8 cellular contexts compared by ENCODE assay signal in the genomic region with DNA sequence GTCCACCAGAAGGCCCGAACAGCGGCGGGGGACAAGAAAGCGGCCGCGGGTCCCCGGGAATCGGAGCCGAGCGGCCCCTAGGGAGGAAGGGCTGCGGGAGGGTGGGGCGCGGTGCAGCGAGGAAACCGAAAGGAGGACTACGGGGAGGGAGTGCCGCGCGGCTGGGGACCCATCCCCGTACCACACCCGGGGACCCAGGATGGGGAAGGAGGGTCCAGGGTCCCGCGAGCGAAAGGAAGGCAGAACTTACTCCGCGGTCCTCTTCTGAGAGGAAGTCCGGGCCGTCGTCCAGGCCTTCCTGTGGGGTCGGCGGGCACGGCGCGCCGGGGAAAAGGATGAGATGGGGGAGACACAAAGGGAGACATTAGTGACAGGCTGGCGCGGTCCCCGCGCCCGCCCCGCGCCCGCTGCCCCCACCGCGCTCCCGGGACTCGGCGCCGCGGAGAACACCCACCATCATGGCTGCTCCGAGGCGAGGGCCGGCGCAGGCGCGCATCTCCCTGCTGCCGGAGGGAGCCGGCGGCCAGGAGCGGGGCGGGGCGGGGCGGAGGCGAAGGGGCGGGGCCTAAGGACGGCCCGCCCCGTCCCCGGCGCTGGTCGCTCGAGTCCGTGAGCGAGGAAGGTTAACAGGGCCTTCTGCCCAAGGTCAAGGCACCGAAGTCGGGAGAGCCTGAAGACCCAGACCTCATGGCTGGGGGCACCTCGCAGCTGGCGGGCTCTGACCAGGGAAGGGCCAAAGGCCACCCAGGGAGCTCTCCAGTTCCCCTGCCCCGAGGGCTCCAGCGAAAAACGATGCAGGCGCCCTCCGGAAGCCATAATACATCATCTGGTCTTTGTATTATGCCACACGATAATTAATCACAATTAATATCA. TPM values are rescaled to one million over a fixed set of nuclear protein-coding genes. Genes with fewer than 3 reads are reported as not detected.
DNase-seq lines count a peak whose midpoint lies in the region; ATAC-seq and TF ChIP-seq lines count a peak whose summit lies in the region.

Gene SNX6, minus strand, starts transcription at position 492 of the 873 bp plus-strand sequence. Its CDS starts 32 bp downstream, at position 460.

- H3K9me3 Mint-ChIP-seq in Caco-2 (ENCODE audit: unreplicated experiment), result peaks cover 10% of the 10 kb centered on the region

- CTCF ChIA-PET in Caco-2 (lab: Charles Lee), result interaction anchor here (0.6 kb wide), 1 partner anchor 19 kb away, joined by 3 read pairs; no protein-coding TSS in a partner anchor

- no peaks in the 10 kb centered on the region for H4K20me1 ChIP-seq in OCI-LY1 (ENCODE audit: insufficient read depth, low read length)

- H3K4me1 Mint-ChIP-seq in Caco-2 (ENCODE audit: low read depth, unreplicated experiment), result no peaks in the 10 kb centered on the region

- H3K27ac ChIP-seq in OCI-LY1 (ENCODE audit: low read depth, low read length, poor library complexity, severe bottlenecking), result peak within 1 kb of the TSS; percentile 37

- no peaks in the 10 kb centered on the region for H3K27me3 Mint-ChIP-seq in Caco-2 (ENCODE audit: insufficient read depth, unreplicated experiment)

- POLR2A ChIA-PET in Caco-2 (lab: Charles Lee), result interaction anchor here (1.2 kb wide), 1 partner anchor 21 kb away, joined by 3 read pairs; no protein-coding TSS in a partner anchor

- H3K9ac ChIP-seq in OCI-LY1 (ENCODE audit: low read length), result peak within 1 kb of the TSS; percentile 95

- peak within 1 kb of the TSS; percentile 77 for H3K27ac Mint-ChIP-seq in Caco-2 (ENCODE audit: unreplicated experiment)

- TF ChIP-seq CTCF in Caco-2 (IDR thresholded peaks at IDR 0.05; ENCODE audit: insufficient read depth in 1 of 2, low read depth in 1 of 2, low read length in 1 of 2, severe bottlenecking in 1 of 2, unreplicated experiment in 1 of 2) (no peak), OCI-LY1 (IDR thresholded peaks at IDR 0.05; ENCODE audit: low read length) (no peak), epithelial cell of proximal tubule (conservative IDR thresholded peaks at IDR 0.05; ENCODE audit: low read depth, low read length) (no peak)

- H3K79me2 ChIP-seq in OCI-LY1 (ENCODE audit: insufficient read depth, low read length), result peaks cover 18% of the 10 kb centered on the region

- H3K4me3 Mint-ChIP-seq in Caco-2 (ENCODE audit: unreplicated experiment), result peak within 1 kb of the TSS; percentile 99

- H3K4me3 ChIP-seq in Caco-2 (ENCODE audit: low read depth, low read length) (peak within 1 kb of the TSS; percentile 89), OCI-LY1 (ENCODE audit: low read depth, low read length, poor library complexity, severe bottlenecking) (peak within 1 kb of the TSS; percentile 92), epithelial cell of proximal tubule (ENCODE audit: low read depth, low read length) (peak within 1 kb of the TSS; percentile 99)

- no peaks in the 10 kb centered on the region for H3K9me2 ChIP-seq in OCI-LY1 (ENCODE audit: low read depth, low read length)

- H3K4me1 ChIP-seq in Caco-2 (peaks cover 6% of the 10 kb centered on the region; the same call in 1 of the 2 replicates), OCI-LY1 (ENCODE audit: insufficient read depth, low read length, severe bottlenecking) (peaks cover 15% of the 10 kb centered on the region)

- peak within 1 kb of the TSS; percentile 95 for H2AFZ ChIP-seq in OCI-LY1 (ENCODE audit: low read length)

- ATAC-seq in GM19455 (IDR thresholded peaks at IDR 0.05; ENCODE audit: unreplicated experiment), result peak; percentile 94

- no peaks in the 10 kb centered on the region for H3F3A ChIP-seq in OCI-LY1 (ENCODE audit: insufficient read depth, low read length)

- H3K36me3 ChIP-seq in Caco-2 (ENCODE audit: control insufficient read depth, insufficient read depth, low read length), result no peaks in the 10 kb centered on the region
- 0 out of 2 replicates have a peak, but pooled peaks cover 10% of the 10 kb centered on the region for H3K36me3 ChIP-seq in OCI-LY1 (ENCODE audit: insufficient read depth, low read length)

- BruUV-seq in Caco-2 (replicated peaks; lab: Mats Ljungman, UMichigan), result no TSS peak

- intact Hi-C loops in Caco-2 (cut with micrococcal nuclease; ENCODE audit: unreplicated experiment), result loop anchor here (2.0 kb wide), 1 partner anchor 21 kb away; no protein-coding TSS in a partner anchor

- H3K9me3 ChIP-seq in Caco-2, result no peaks in the 10 kb centered on the region
- H3K9me3 ChIP-seq in OCI-LY1 (ENCODE audit: low read length), result no peaks in the 10 kb centered on the region

- peaks cover 25% of the 10 kb centered on the region for H3K36me3 Mint-ChIP-seq in Caco-2 (ENCODE audit: insufficient read depth, unreplicated experiment)

- DNase-seq in Caco-2, result peak; percentile 81 to 86
- peak; percentile 80 for DNase-seq in HK-2 (ENCODE audit: unreplicated experiment)
- peak; percentile 78 for DNase-seq in activated T-cell treated with anti-CD3 and anti-CD28 coated beads for 48 hours (ENCODE audit: low read depth)
- no peak for DNase-seq in epithelial cell of proximal tubule (ENCODE audit: low read depth)
- DNase-seq in mucosa of gallbladder (ENCODE audit: low spot score), result peak; percentile 78
- peak; percentile 45 to 69 for DNase-seq in stimulated activated CD8-positive, alpha-beta memory T cell treated with anti-CD3 and anti-CD28 coated beads, Interleukin-4, amount 100 ng/mL, for 4 hours (ENCODE audit: low read depth in 2 of 2, low spot score in 1 of 2)

- H3K27me3 ChIP-seq in Caco-2 (replicated peaks; ENCODE audit: control insufficient read depth, insufficient read depth, low read length) (no peaks in the 10 kb centered on the region), OCI-LY1 (ENCODE audit: insufficient read depth, low read length) (no peaks in the 10 kb centered on the region)

- H3K4me2 ChIP-seq in OCI-LY1 (ENCODE audit: low read length), result peak within 1 kb of the TSS; percentile 72

RNA-seq across cellular contexts. Expression of gene SNX6, which starts in this region (rescaled TPM):
- total RNA-seq in Caco-2 (2022) (105 and 106 TPM in 2 replicates), epithelial cell of proximal tubule (125 TPM in 2 replicates), mucosa of gallbladder (66.7 TPM)
